Comparison of ENCODE assay signal across 8 cellular contexts in genomic region chr18:31685097-31686082, GRCh38. TPM values are rescaled to one million over a fixed set of nuclear protein-coding genes. Genes with fewer than 3 reads are reported as not detected.
DNase-seq lines count a peak whose midpoint lies in the region; ATAC-seq and TF ChIP-seq lines count a peak whose summit lies in the region.

No MANE protein-coding gene starts in this region.

- in situ Hi-C loops in GM18951 (cut with MboI; ENCODE audit: low sequenced_read_pairs, unreplicated experiment) = no loop called here

- peaks cover 51% of the 10 kb centered on the region for H3K27me3 Mint-ChIP-seq in activated CD4-positive, alpha-beta T cell treated with anti-CD3 and anti-CD28 coated beads, Interleukin-2, amount 10 ng/mL, durations not matched to agents 24 days and 14 days

- peak overlapping the region; percentile 61 for H3K4me3 ChIP-seq in BE2C (ENCODE audit: low read depth, low read length)
- H3K4me3 ChIP-seq in lung = peak overlapping the region; percentile 81

- peak; percentile 75 for TF ChIP-seq POLR2A in GM18951 (IDR thresholded peaks at IDR 0.05; ENCODE audit: extremely low read depth, insufficient read depth, insufficient read length)

- WGBS in lung, 2 donors = 1 to 2% methylated on average over 81 to 115 of the region's 115 CpGs

- intact Hi-C loops in activated CD4-positive, alpha-beta T cell treated with anti-CD3 and anti-CD28 coated beads, Interleukin-2, amount 10 ng/mL, durations not matched to agents 24 days and 14 days (cut with micrococcal nuclease) = loop anchor here (1.0 to 10.0 kb wide), 3 partner anchors 27 to 258 kb away; partner anchors contain the start of gene TRAPPC8

- peak overlapping the region; percentile 40 for H3K27ac Mint-ChIP-seq in activated CD4-positive, alpha-beta T cell treated with anti-CD3 and anti-CD28 coated beads, Interleukin-2, amount 10 ng/mL, durations not matched to agents 24 days and 14 days

- peak; percentile 23; the same call in 1 of the 2 replicates for TF ChIP-seq CTCF in BE2C (IDR thresholded peaks at IDR 0.05; ENCODE audit: low read depth, low read length)
- TF ChIP-seq CTCF in lung (IDR thresholded peaks at IDR 0.05; ENCODE audit: control extremely low read depth, extremely low read depth) = peak; percentile 1

- H3K4me1 Mint-ChIP-seq in activated CD4-positive, alpha-beta T cell treated with anti-CD3 and anti-CD28 coated beads, Interleukin-2, amount 10 ng/mL, durations not matched to agents 24 days and 14 days = peaks cover 12% of the 10 kb centered on the region

- H3K4me1 ChIP-seq in BE2C = no peaks in the 10 kb centered on the region
- peaks cover 0 to 2% of the 10 kb centered on the region in 2 donors for H3K4me1 ChIP-seq in lung (ENCODE audit: control insufficient read depth in 2 of 2, insufficient read depth in 2 of 2, low read length in 2 of 2)

- H3K27ac ChIP-seq in lung (ENCODE audit: low read depth in 1 of 2, low read length in 1 of 2) = peak overlapping the region; percentile 59 to 77

- H3K36me3 ChIP-seq in BE2C = no peaks in the 10 kb centered on the region
- no peaks in the 10 kb centered on the region for H3K36me3 ChIP-seq in lung (ENCODE audit: control insufficient read depth in 2 of 2, insufficient read depth in 2 of 2, low read length in 2 of 2)

- H3K36me3 Mint-ChIP-seq in activated CD4-positive, alpha-beta T cell treated with anti-CD3 and anti-CD28 coated beads, Interleukin-2, amount 10 ng/mL, durations not matched to agents 24 days and 14 days (ENCODE audit: low read depth) = no peaks in the 10 kb centered on the region

- no peaks in the 10 kb centered on the region for H3K9me3 ChIP-seq in BE2C
- H3K9me3 ChIP-seq in lung (ENCODE audit: control insufficient read depth in 2 of 2, insufficient read depth in 1 of 2, low read length in 1 of 2) = no peaks in the 10 kb centered on the region

- H3K27me3 ChIP-seq in BE2C (no peaks in the 10 kb centered on the region), lung (ENCODE audit: control insufficient read depth, insufficient read depth) (no peaks in the 10 kb centered on the region)

- peak; percentile 60 for ATAC-seq in HG03139 (IDR thresholded peaks at IDR 0.05; ENCODE audit: unreplicated experiment)
- peak; percentile 88 for ATAC-seq in lung (ENCODE audit: insufficient read depth, low FRiP score)

- DNase-seq in BE2C = peak; percentile 76
- peak; percentile 96 for DNase-seq in NCI-H2227 (lab: John Stamatoyannopoulos, UW; ENCODE audit: unreplicated experiment)
- peak; percentile 85 for DNase-seq in activated CD4-positive, alpha-beta T cell treated with anti-CD3 and anti-CD28 coated beads, Interleukin-2, amount 10 ng/mL, durations not matched to agents 24 days and 14 days
- peak; percentile 4 for DNase-seq in effector CD4-positive, alpha-beta T cell
- peak; percentile 55 for DNase-seq in lung (ENCODE audit: low spot score)
- peak in 2 of 3 experiments; percentile 26 to 43 for DNase-seq in stimulated activated CD4-positive, alpha-beta T cell treated with anti-CD3 and anti-CD28 coated beads, TNF-alpha, amount 100 ng/mL, for 4 hours (ENCODE audit: low read depth in 3 of 3)

- H3K4me3 Mint-ChIP-seq in activated CD4-positive, alpha-beta T cell treated with anti-CD3 and anti-CD28 coated beads, Interleukin-2, amount 10 ng/mL, durations not matched to agents 24 days and 14 days = peak overlapping the region; percentile 81

- no peaks in the 10 kb centered on the region for H3K9me3 Mint-ChIP-seq in activated CD4-positive, alpha-beta T cell treated with anti-CD3 and anti-CD28 coated beads, Interleukin-2, amount 10 ng/mL, durations not matched to agents 24 days and 14 days

RNA-seq across cellular contexts. Expression of gene B4GALT6, which starts 1.0 kb away (rescaled TPM):
- 4.9 TPM for polyA plus RNA-seq in BE2C (2012; ENCODE audit: insufficient read depth, insufficient read length, low read depth)
- 2.4 and 2.8 TPM in 2 replicates for total RNA-seq in activated CD4-positive, alpha-beta T cell treated with anti-CD3 and anti-CD28 coated beads, Interleukin-2, amount 10 ng/mL, durations not matched to agents 24 days and 14 days
- total RNA-seq in lung = 1 to 10 TPM; 4.8 to 7.5 TPM
- polyA plus RNA-seq in lung = 1 to 10 TPM in 1 of 2 donors, under 1 TPM in 1; 0.86 to 1.2 TPM

Comparison
In these comparisons a context has a peak if more than half of its experiments do, and no peak if none do; other contexts are left out.
1. Peak in every context shown above with its lines: DNase-seq, ATAC-seq, H3K4me3 ChIP-seq and H3K27ac ChIP-seq.
2. DNase-seq: peak in every context shown above with its lines; median percentile 96 in NCI-H2227; 85 in activated CD4-positive, alpha-beta T cell treated with anti-CD3 and anti-CD28 coated beads, Interleukin-2, amount 10 ng/mL, durations not matched to agents 24 days and 14 days; 76 in BE2C; 55 in lung; 34 in stimulated activated CD4-positive, alpha-beta T cell treated with anti-CD3 and anti-CD28 coated beads, TNF-alpha, amount 100 ng/mL, for 4 hours; 4 in effector CD4-positive, alpha-beta T cell.